In genomic region chr16:83808573-83809014, GRCh38 we compare ENCODE assay signal across 8 cellular contexts. TPM values are rescaled to one million over a fixed set of nuclear protein-coding genes. Genes with fewer than 3 reads are reported as not detected.
DNase-seq lines count a peak whose midpoint lies in the region; ATAC-seq and TF ChIP-seq lines count a peak whose summit lies in the region.

No MANE protein-coding gene starts in this region.

- H3K27ac ChIP-seq in adrenal gland, result peak overlapping the region in 3 of 5 donors; percentile 70 to 85 (median 84)
- H3K27ac ChIP-seq in layer of hippocampus (ENCODE audit: low read depth, low read length), result peak overlapping the region; percentile 79
- H3K27ac ChIP-seq in thymus (ENCODE audit: low read depth), result no peak overlapping the region

- ATAC-seq in activated CD8-positive, alpha-beta memory T cell treated with anti-CD3 and anti-CD28 coated beads, Interleukin-2, amount 10 ng/mL, durations not matched to agents 7 days and 5 days, result no peak

- H3K27ac Mint-ChIP-seq in activated CD8-positive, alpha-beta memory T cell treated with anti-CD3 and anti-CD28 coated beads, Interleukin-2, amount 10 ng/mL, durations not matched to agents 7 days and 5 days, result peak overlapping the region; percentile 89

- H3K9me3 Mint-ChIP-seq in activated CD8-positive, alpha-beta memory T cell treated with anti-CD3 and anti-CD28 coated beads, Interleukin-2, amount 10 ng/mL, durations not matched to agents 7 days and 5 days (ENCODE audit: low read depth), result no peaks in the 10 kb centered on the region

- peaks cover 0 to 30% of the 10 kb centered on the region in 2 donors for H3K36me3 ChIP-seq in adrenal gland (replicated peaks in 1 of 2)
- H3K36me3 ChIP-seq in thymus (ENCODE audit: control insufficient read depth, insufficient read depth), result no peaks in the 10 kb centered on the region

- H3K27me3 ChIP-seq in adrenal gland (no peaks in the 10 kb centered on the region), layer of hippocampus (ENCODE audit: control insufficient read depth, insufficient read depth, low read length) (no peaks in the 10 kb centered on the region), thymus (ENCODE audit: control insufficient read depth, insufficient read depth) (no peaks in the 10 kb centered on the region)

- H3K4me1 Mint-ChIP-seq in activated CD8-positive, alpha-beta memory T cell treated with anti-CD3 and anti-CD28 coated beads, Interleukin-2, amount 10 ng/mL, durations not matched to agents 7 days and 5 days, result peaks cover 35% of the 10 kb centered on the region

- intact Hi-C loops in adrenal gland (cut with DNase I), result no loop called here

- H3K4me3 ChIP-seq in adrenal gland (peak overlapping the region; percentile 10 to 76 (median 52)), thymus (ENCODE audit: low read length) (peak overlapping the region; percentile 90)

- no peaks in the 10 kb centered on the region for H3K9me3 ChIP-seq in adrenal gland (replicated peaks in 1 of 3)
- no peaks in the 10 kb centered on the region for H3K9me3 ChIP-seq in thymus (ENCODE audit: control insufficient read depth)

- H3K4me3 Mint-ChIP-seq in activated CD8-positive, alpha-beta memory T cell treated with anti-CD3 and anti-CD28 coated beads, Interleukin-2, amount 10 ng/mL, durations not matched to agents 7 days and 5 days, result peak overlapping the region; percentile 92

- DNase-seq in activated CD8-positive, alpha-beta memory T cell treated with anti-CD3 and anti-CD28 coated beads, Interleukin-2, amount 10 ng/mL, durations not matched to agents 7 days and 5 days, result no peak
- no peak for DNase-seq in activated CD8-positive, alpha-beta memory T cell treated with anti-CD3 and anti-CD28 coated beads for 24 hours
- DNase-seq in adrenal gland (no peak), inferior parietal cortex (ENCODE audit: extremely low spot score) (no peak), DMS79 (lab: John Stamatoyannopoulos, UW) (no peak)
- DNase-seq in effector CD4-positive, alpha-beta T cell, result no peak

- no peaks in the 10 kb centered on the region for H3K27me3 Mint-ChIP-seq in activated CD8-positive, alpha-beta memory T cell treated with anti-CD3 and anti-CD28 coated beads, Interleukin-2, amount 10 ng/mL, durations not matched to agents 7 days and 5 days

- TF ChIP-seq POLR2A in adrenal gland (IDR thresholded peaks at IDR 0.05), result no peak

- TF ChIP-seq CTCF in adrenal gland (IDR thresholded peaks at IDR 0.05), result no peak

- peaks cover 28% of the 10 kb centered on the region for H3K36me3 Mint-ChIP-seq in activated CD8-positive, alpha-beta memory T cell treated with anti-CD3 and anti-CD28 coated beads, Interleukin-2, amount 10 ng/mL, durations not matched to agents 7 days and 5 days

- WGBS in adrenal gland, 4 donors, result 16 to 20% (median 18%) methylated on average over 11 of the region's 11 CpGs
- WGBS in thymus, result 32% methylated on average over 11 of the region's 11 CpGs

- CTCF ChIA-PET in activated CD8-positive, alpha-beta memory T cell treated with anti-CD3 and anti-CD28 coated beads, Interleukin-2, amount 10 ng/mL, durations not matched to agents 7 days and 5 days (lab: Charles Lee), result no interaction called here

- H3K4me1 ChIP-seq in adrenal gland (replicated peaks in 1 of 2) (peaks cover 19 to 39% of the 10 kb centered on the region in 2 donors), thymus (ENCODE audit: control insufficient read depth, insufficient read depth, low read length) (peaks cover 11% of the 10 kb centered on the region)

RNA-seq across cellular contexts. Expression of gene HSBP1, which starts 0.8 kb away (rescaled TPM):
- 10 to 100 TPM; 56.5 to 72.8 TPM for total RNA-seq in activated CD8-positive, alpha-beta memory T cell treated with anti-CD3 and anti-CD28 coated beads, Interleukin-2, amount 10 ng/mL, durations not matched to agents 7 days and 5 days
- 100 to 1,000 TPM in 4 of 8 donors, 10 to 100 TPM in 4; 11.0 to 173 (median 93.4) TPM for total RNA-seq in adrenal gland
- 100 to 1,000 TPM in 1 of 3 donors, 10 to 100 TPM in 2; 37.7 to 204 (median 79.4) TPM for polyA plus RNA-seq in adrenal gland
- polyA plus RNA-seq in thymus, result 69.0 TPM
